Comparison of ENCODE assay signal across 1 cellular context in the genomic region with DNA sequence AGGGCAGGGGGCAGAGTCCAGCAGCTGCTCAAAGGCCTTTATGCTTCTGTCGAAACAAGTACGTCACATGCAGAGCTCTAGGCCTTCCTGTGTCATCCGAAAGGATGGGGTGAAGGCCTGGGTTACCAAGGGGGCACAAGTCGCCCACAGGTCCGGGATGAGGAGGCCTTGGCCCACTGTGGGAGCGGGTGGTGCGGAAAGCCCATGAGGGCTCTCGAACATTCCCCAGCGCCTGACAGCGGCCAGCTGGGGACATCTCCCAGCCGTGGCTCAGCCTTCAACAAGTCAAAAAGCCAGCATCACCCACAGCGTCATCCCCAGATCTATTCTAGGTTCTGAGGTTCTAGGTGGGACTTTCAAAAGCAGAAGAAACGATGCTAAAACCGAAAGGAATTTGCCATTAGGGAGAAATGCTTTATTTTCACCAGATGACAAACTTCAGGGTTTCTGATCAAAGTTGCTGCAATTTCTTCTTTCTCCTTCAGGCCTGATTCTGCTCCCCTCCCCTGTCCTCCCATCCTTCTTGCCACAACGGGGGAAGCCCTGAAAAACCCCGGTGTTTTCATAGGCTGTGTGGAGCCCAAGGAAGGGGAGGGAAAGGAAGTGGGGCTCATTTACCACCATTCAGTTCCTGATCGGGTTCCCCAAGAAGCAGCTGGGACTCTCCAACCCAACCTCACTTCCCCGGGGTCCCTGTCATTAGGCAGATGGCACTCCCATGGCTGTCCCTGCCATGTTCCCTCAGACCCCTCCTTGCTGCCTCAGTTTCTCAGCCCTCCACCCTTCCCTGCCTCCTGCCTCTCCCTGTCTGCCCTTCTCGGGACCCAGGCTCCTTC.
TF ChIP-seq lines count a peak whose summit lies in the region.

No MANE protein-coding gene starts in this region.

TF ChIP-seq in K562, 482 proteins besides CTCF, POLR2A, EP300 and RAD21:
- TF ChIP-seq ZNF41 (CRISPR knock-in tag; conservative IDR thresholded peaks at IDR 0.05) (no peak), MEIS2 (IDR thresholded peaks at IDR 0.05; ENCODE audit: partially characterized antibody) (peak; percentile 77), SPI1 (IDR thresholded peaks at IDR 0.05; ENCODE audit: borderline replicate concordance, low read depth, low read length) (no peak)
